7 cellular contexts compared by ENCODE assay signal in the genomic region with DNA sequence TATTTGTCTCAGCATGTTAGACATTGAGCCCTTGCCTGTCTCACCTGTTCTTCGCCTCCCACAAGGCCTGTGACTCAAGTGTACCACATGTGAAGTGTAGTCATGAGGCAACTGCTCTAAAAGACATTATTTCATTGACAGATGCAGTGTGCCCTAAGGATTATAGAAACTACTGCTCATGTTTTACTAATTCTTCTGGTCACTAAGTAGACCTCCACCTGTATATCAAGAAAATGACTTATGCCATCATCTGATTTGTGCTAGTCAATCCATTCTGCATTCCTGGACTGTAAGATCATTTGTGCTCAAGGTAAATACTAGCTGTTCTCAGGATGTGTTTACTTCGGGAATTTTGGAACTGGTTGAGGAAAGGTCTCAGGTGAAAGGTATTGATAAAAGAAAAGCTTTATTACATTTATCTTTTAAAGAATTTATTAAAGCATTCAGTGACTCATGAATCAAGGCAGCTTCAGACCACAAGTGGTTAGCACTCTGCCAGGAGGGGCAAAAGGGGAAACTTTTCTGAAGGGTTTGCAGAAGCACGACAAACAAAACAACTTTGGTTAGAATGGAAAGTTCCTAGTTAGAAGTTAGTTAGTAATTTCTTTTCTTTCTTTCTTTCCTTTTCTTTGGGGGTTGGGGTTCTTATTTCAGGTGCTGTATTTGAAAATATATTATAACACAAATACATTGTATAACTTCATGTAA.
A peak's percentile ranks its signal among the peaks of the same experiment; 100 is the strongest.
DNase-seq lines count a peak whose midpoint lies in the region; ATAC-seq lines count a peak whose summit lies in the region.

No MANE protein-coding gene starts in this region.

- peak; percentile 34 for DNase-seq in activated naive CD8-positive, alpha-beta T cell treated with anti-CD3 and anti-CD28 coated beads, Interleukin-2, amount 50 U/mL, for 16 hours (ENCODE audit: low read depth, low spot score)
- DNase-seq in stimulated activated CD4-positive, alpha-beta T cell treated with anti-CD3 and anti-CD28 coated beads, Interleukin-1b, Interleukin-23, amount 100 ng/mL, for 48 hours, result peak; percentile 81
- no peak for DNase-seq in cortex of kidney (lab: John Stamatoyannopoulos, UW)
- no peak for DNase-seq in DMS153 (lab: John Stamatoyannopoulos, UW)
- no peak for DNase-seq in NCI-H1105 (lab: John Stamatoyannopoulos, UW)

- ATAC-seq in GM21381 (IDR thresholded peaks at IDR 0.05; ENCODE audit: unreplicated experiment) (peak; percentile 57), HG03521 (IDR thresholded peaks at IDR 0.05; ENCODE audit: unreplicated experiment) (peak; percentile 47)

Comparison
In these comparisons a context has a peak if more than half of its experiments do, and no peak if none do; other contexts are left out.
1. DNase-seq: peak in activated naive CD8-positive, alpha-beta T cell treated with anti-CD3 and anti-CD28 coated beads, Interleukin-2, amount 50 U/mL, for 16 hours (single experiment) and stimulated activated CD4-positive, alpha-beta T cell treated with anti-CD3 and anti-CD28 coated beads, Interleukin-1b, Interleukin-23, amount 100 ng/mL, for 48 hours (single experiment); none in cortex of kidney (single experiment), DMS153 (single experiment) and NCI-H1105 (single experiment).